In the genomic region with DNA sequence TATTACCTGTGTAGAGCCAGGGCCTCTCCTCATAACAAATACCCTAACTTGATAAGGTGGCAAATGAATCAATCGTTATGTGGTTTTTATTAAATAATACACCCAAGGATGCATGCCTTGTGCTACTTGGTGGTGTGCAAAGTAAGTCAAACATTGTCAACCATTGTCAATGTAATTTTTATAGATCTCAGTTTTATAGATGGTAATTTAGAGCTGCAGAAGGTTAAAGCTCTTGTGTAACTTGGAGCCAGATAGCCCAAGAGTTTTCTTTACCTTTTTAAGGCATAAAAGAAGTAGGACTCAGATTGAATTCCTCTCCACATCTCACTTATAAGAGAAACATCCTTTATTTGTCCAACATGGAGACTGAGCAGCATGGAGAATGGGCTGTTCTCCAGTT, we compare ENCODE assay signal across 14 cellular contexts.
DNase-seq lines count a peak whose midpoint lies in the region; ATAC-seq and TF ChIP-seq lines count a peak whose summit lies in the region.
"Had no signal": no experiment of that assay in that cellular context is flagged by ENCODE, and none has a peak within 500 bp of the region (broad histone marks: within the 10 kb centered on the region; RNA-seq: fewer than 3 reads in every experiment).

No MANE protein-coding gene starts in this region.

- H3K4me3 ChIP-seq in mucosa of rectum (ENCODE audit: low read length in 2 of 2) = no peak overlapping the region
- H3K4me3 ChIP-seq: GM23338 had no signal

- TF ChIP-seq CTCF in glutamatergic neuron (IDR thresholded peaks at IDR 0.05; ENCODE audit: partially characterized antibody, unreplicated experiment) = no peak

- H3K9ac ChIP-seq in mucosa of rectum (ENCODE audit: low read depth in 1 of 2, low read length in 2 of 2) = no peak overlapping the region

- no peaks in the 10 kb centered on the region for H3K9me3 Mint-ChIP-seq in glutamatergic neuron (ENCODE audit: unreplicated experiment)
- H3K9me3 Mint-ChIP-seq: GM23338, H9 had no signal

- H3K27ac ChIP-seq in cingulate gyrus (ENCODE audit: low read depth, low read length) (peak overlapping the region; percentile 66), layer of hippocampus (ENCODE audit: low read depth, low read length) (peak overlapping the region; percentile 19), mucosa of rectum (ENCODE audit: low read depth in 2 of 2, low read length in 2 of 2) (peak overlapping the region; percentile 57 to 70)

- H3K27ac Mint-ChIP-seq in glutamatergic neuron (ENCODE audit: unreplicated experiment) = no peak overlapping the region
- H3K27ac Mint-ChIP-seq: CD4-positive, alpha-beta memory T cell; GM23338; H9 had no signal

- no peak for ATAC-seq in GM19397 (IDR thresholded peaks at IDR 0.05; ENCODE audit: unreplicated experiment)
- ATAC-seq: GM23338, HCT116 had no signal

- no peaks in the 10 kb centered on the region for H3K27me3 ChIP-seq in layer of hippocampus (ENCODE audit: control insufficient read depth, insufficient read depth, low read length)
- no peaks in the 10 kb centered on the region for H3K27me3 ChIP-seq in mucosa of rectum (ENCODE audit: control insufficient read depth in 2 of 2, insufficient read depth in 2 of 2, low read length in 2 of 2)

- no peaks in the 10 kb centered on the region for H3K9me3 ChIP-seq in mucosa of rectum (ENCODE audit: control insufficient read depth in 2 of 2, low read length in 2 of 2)
- H3K9me3 ChIP-seq: Caco-2 had no signal

- H3K4me1 Mint-ChIP-seq in glutamatergic neuron (ENCODE audit: low read depth, unreplicated experiment) = no peaks in the 10 kb centered on the region
- H3K4me1 Mint-ChIP-seq: CD4-positive, alpha-beta memory T cell; GM23338; H9 had no signal

- DNase-seq in glutamatergic neuron (no peak), NCI-H748 treated with DMSO at 0.1 percent for 48 hours (lab: John Stamatoyannopoulos, UW) (no peak)
- no peak for DNase-seq in activated CD4-positive, CD25-positive, alpha-beta regulatory T cell treated with anti-CD3 and anti-CD28 coated beads, Interleukin-2, amount 50 U/mL, for 72 hours
- DNase-seq: Caco-2; CD4-positive, alpha-beta memory T cell; DMS153; DND-41; H9 had no signal

- peaks cover 7 to 14% of the 10 kb centered on the region in 2 donors for H3K4me1 ChIP-seq in mucosa of rectum (ENCODE audit: control insufficient read depth in 2 of 2, insufficient read depth in 2 of 2, low read length in 2 of 2)
- H3K4me1 ChIP-seq: Caco-2 had no signal

- H3K36me3 Mint-ChIP-seq in glutamatergic neuron (ENCODE audit: unreplicated experiment) = no peaks in the 10 kb centered on the region
- H3K36me3 Mint-ChIP-seq: CD4-positive, alpha-beta memory T cell had no signal

- H3K27me3 Mint-ChIP-seq in glutamatergic neuron (ENCODE audit: unreplicated experiment) = no peaks in the 10 kb centered on the region

- H3K4me3 Mint-ChIP-seq in glutamatergic neuron (ENCODE audit: unreplicated experiment) = no peak overlapping the region
- H3K4me3 Mint-ChIP-seq: CD4-positive, alpha-beta memory T cell; GM23338; H9 had no signal

- H3K36me3 ChIP-seq in mucosa of rectum (ENCODE audit: control insufficient read depth in 2 of 2, insufficient read depth in 2 of 2, low read length in 2 of 2) = no peaks in the 10 kb centered on the region
